15 cellular contexts compared by ENCODE assay signal in the genomic region with DNA sequence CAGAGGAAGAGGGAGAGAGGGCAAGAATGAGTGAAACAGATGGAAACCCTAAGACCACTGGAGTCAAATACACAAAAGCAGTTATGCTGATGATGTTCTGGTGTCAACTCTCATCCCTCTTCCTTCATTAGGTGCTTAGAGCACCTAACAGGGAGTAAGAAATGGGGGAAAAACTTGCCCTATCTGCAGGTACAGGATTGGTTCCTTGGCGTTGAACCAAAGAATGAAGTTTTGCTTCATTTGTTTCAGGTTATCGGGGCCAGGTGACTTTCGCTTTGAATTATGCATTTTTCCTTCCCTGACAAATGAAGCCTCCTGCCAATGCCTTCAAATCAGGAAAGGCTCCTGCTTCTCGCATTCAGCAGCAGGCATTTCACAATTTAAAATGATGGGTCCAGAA.
"Had no signal": no experiment of that assay in that cellular context is flagged by ENCODE, and none has a peak within 500 bp of the region (broad histone marks: within the 10 kb centered on the region; RNA-seq: fewer than 3 reads in every experiment).

No MANE protein-coding gene starts in this region.

- H3K4me1 ChIP-seq: gastrocnemius medialis, heart right ventricle, tibial artery, uterus had no signal

- H3K27ac ChIP-seq: gastrocnemius medialis, heart right ventricle, skin epidermis, tibial artery, uterus had no signal

- FAIRE-seq: bronchial epithelial cell had no signal

- H3K9me3 ChIP-seq: gastrocnemius medialis, heart right ventricle, tibial artery, uterus had no signal

- H3K27me3 ChIP-seq: gastrocnemius medialis, tibial artery, uterus had no signal

- H3K36me3 ChIP-seq: gastrocnemius medialis, heart right ventricle, tibial artery, uterus had no signal

- H3K4me3 ChIP-seq: gastrocnemius medialis, heart right ventricle, skin epidermis, tibial artery, uterus had no signal

- DNase-seq: activated naive CD4-positive, alpha-beta T cell treated with anti-CD3 and anti-CD28 coated beads for 36 hours; activated naive CD8-positive, alpha-beta T cell treated with anti-CD3 and anti-CD28 coated beads, Interleukin-2, amount 50 U/mL, for 24 hours; aorta; erythroblast; gastrocnemius medialis; heart right ventricle; naive thymus-derived CD4-positive, alpha-beta T cell; right cardiac atrium; stimulated activated CD4-positive, alpha-beta T cell treated with anti-CD3 and anti-CD28 coated beads, Interleukin-15, amount 100 ng/mL, for 24 hours; stimulated activated CD4-positive, alpha-beta T cell treated with anti-CD3 and anti-CD28 coated beads, Interleukin-4, amount 100 ng/mL, for 24 hours; stimulated activated naive CD4-positive, alpha-beta T cell; tibial artery; uterus had no signal
